ENCODE assay signal across 13 cellular contexts in genomic region chr16:57141822-57142631, GRCh38. TPM values are rescaled to one million over a fixed set of nuclear protein-coding genes. Genes with fewer than 3 reads are reported as not detected.
DNase-seq lines count a peak whose midpoint lies in the region; ATAC-seq and TF ChIP-seq lines count a peak whose summit lies in the region.
"Had no signal": no experiment of that assay in that cellular context is flagged by ENCODE, and none has a peak within 500 bp of the region (broad histone marks: within the 10 kb centered on the region; RNA-seq: fewer than 3 reads in every experiment).

No MANE protein-coding gene starts in this region.

- no peak for TF ChIP-seq EP300 in upper lobe of left lung (IDR thresholded peaks at IDR 0.05)

- H3K27me3 Mint-ChIP-seq in MCF 10A (ENCODE audit: insufficient read depth, unreplicated experiment) (no peaks in the 10 kb centered on the region), glutamatergic neuron (ENCODE audit: unreplicated experiment) (peaks cover 5% of the 10 kb centered on the region)
- no peaks in the 10 kb centered on the region for H3K27me3 Mint-ChIP-seq in T-helper 1 cell treated with Interleukin-12 subunit alpha and Interleukin-12 subunit beta and Interleukin-4 antibody, amounts not matched to agents 30 μg/mL and 1 μg/mL, for 36 hours (ENCODE audit: low read depth)
- H3K27me3 Mint-ChIP-seq in effector memory CD8-positive, alpha-beta T cell: no peaks in the 10 kb centered on the region

- peak; percentile 73 for ATAC-seq in effector memory CD8-positive, alpha-beta T cell (replicated peaks)
- no peak for ATAC-seq in upper lobe of left lung (ENCODE audit: low FRiP score in 2 of 2)
- no peak for ATAC-seq in Right ventricle myocardium superior (ENCODE audit: poor library complexity)
- ATAC-seq: esophagus mucosa, Right ventricle myocardium inferior had no signal

- no peaks in the 10 kb centered on the region for H4K20me1 ChIP-seq in mammary epithelial cell (ENCODE audit: insufficient read depth, low read length)

- H3K4me3 ChIP-seq in mammary epithelial cell (replicated peaks in 1 of 3; ENCODE audit: insufficient read depth in 1 of 3, low read depth in 2 of 3, low read length in 3 of 3): no peak overlapping the region
- no peak overlapping the region for H3K4me3 ChIP-seq in upper lobe of left lung
- H3K4me3 ChIP-seq in colonic mucosa: no peak overlapping the region
- H3K4me3 ChIP-seq: transverse colon had no signal

- POLR2A ChIA-PET in MCF 10A (lab: Yijun Ruan, JAX): no interaction called here

- TF ChIP-seq CTCF in MCF 10A (IDR thresholded peaks at IDR 0.05; ENCODE audit: unreplicated experiment) (no peak), mammary epithelial cell (conservative IDR thresholded peaks at IDR 0.05 in 1 of 2, IDR thresholded peaks at IDR 0.05 in 1 of 2; ENCODE audit: extremely low read depth in 1 of 2, insufficient read depth in 1 of 2, low read depth in 1 of 2, low read length in 2 of 2) (no peak), upper lobe of left lung (IDR thresholded peaks at IDR 0.05) (no peak), glutamatergic neuron (IDR thresholded peaks at IDR 0.05; ENCODE audit: partially characterized antibody, unreplicated experiment) (no peak), colonic mucosa (IDR thresholded peaks at IDR 0.05) (no peak)

- H3K4me1 Mint-ChIP-seq in MCF 10A (ENCODE audit: insufficient read depth, unreplicated experiment) (peaks cover 15% of the 10 kb centered on the region), glutamatergic neuron (ENCODE audit: low read depth, unreplicated experiment) (peaks cover 6% of the 10 kb centered on the region)
- H3K4me1 Mint-ChIP-seq in T-helper 1 cell treated with Interleukin-12 subunit alpha and Interleukin-12 subunit beta and Interleukin-4 antibody, amounts not matched to agents 30 μg/mL and 1 μg/mL, for 36 hours (ENCODE audit: low read depth): peaks cover 24% of the 10 kb centered on the region
- peaks cover 34 to 45% of the 10 kb centered on the region in 2 donors for H3K4me1 Mint-ChIP-seq in effector memory CD8-positive, alpha-beta T cell (ENCODE audit: low read depth in 2 of 2)

- in situ Hi-C loops in mammary epithelial cell (cut with MboI; ENCODE audit: low sequenced_read_pairs in 2 of 2): no loop called here

- intact Hi-C loops in MCF 10A (cut with micrococcal nuclease): no loop called here
- intact Hi-C loops in mammary epithelial cell (cut with micrococcal nuclease): no loop called here
- intact Hi-C loops in Right ventricle myocardium superior (cut with DNase I): no loop called here
- intact Hi-C loops in colonic mucosa (cut with DNase I): no loop called here

- H3K36me3 Mint-ChIP-seq in MCF 10A (ENCODE audit: insufficient read depth, unreplicated experiment) (no peaks in the 10 kb centered on the region), glutamatergic neuron (ENCODE audit: unreplicated experiment) (no peaks in the 10 kb centered on the region)
- H3K36me3 Mint-ChIP-seq in T-helper 1 cell treated with Interleukin-12 subunit alpha and Interleukin-12 subunit beta and Interleukin-4 antibody, amounts not matched to agents 30 μg/mL and 1 μg/mL, for 36 hours (ENCODE audit: low read depth): peaks cover 8% of the 10 kb centered on the region
- peaks cover 10% of the 10 kb centered on the region for H3K36me3 Mint-ChIP-seq in effector memory CD8-positive, alpha-beta T cell (ENCODE audit: insufficient read depth)

- no peaks in the 10 kb centered on the region for H3K9me3 ChIP-seq in mammary epithelial cell (replicated peaks; ENCODE audit: insufficient read depth, low read length)
- H3K9me3 ChIP-seq in upper lobe of left lung: no peaks in the 10 kb centered on the region
- no peaks in the 10 kb centered on the region for H3K9me3 ChIP-seq in colonic mucosa
- H3K9me3 ChIP-seq: transverse colon had no signal

- H3K4me1 ChIP-seq in mammary epithelial cell (ENCODE audit: insufficient read depth, low read length) (peaks cover 16% of the 10 kb centered on the region), upper lobe of left lung (peaks cover 72 to 76% (median 74%) of the 10 kb centered on the region in 4 donors), colonic mucosa (peaks cover 14% of the 10 kb centered on the region)

- H3K4me3 Mint-ChIP-seq in MCF 10A (ENCODE audit: unreplicated experiment) (no peak overlapping the region), glutamatergic neuron (ENCODE audit: unreplicated experiment) (no peak overlapping the region)
- peak overlapping the region; percentile 64 for H3K4me3 Mint-ChIP-seq in T-helper 1 cell treated with Interleukin-12 subunit alpha and Interleukin-12 subunit beta and Interleukin-4 antibody, amounts not matched to agents 30 μg/mL and 1 μg/mL, for 36 hours
- H3K4me3 Mint-ChIP-seq in effector memory CD8-positive, alpha-beta T cell: peak overlapping the region; percentile 25 to 52

- no peak overlapping the region for H3K4me2 ChIP-seq in mammary epithelial cell (ENCODE audit: insufficient read depth, low read depth, low read length)

- no peak for TF ChIP-seq POLR2A in upper lobe of left lung (IDR thresholded peaks at IDR 0.05)

- H3K79me2 ChIP-seq in mammary epithelial cell (ENCODE audit: insufficient read depth, low read length): no peaks in the 10 kb centered on the region

- no peaks in the 10 kb centered on the region for H3K36me3 ChIP-seq in mammary epithelial cell (ENCODE audit: insufficient read depth, low read length)
- peaks cover 0 to 8% (median 2%) of the 10 kb centered on the region in 4 donors for H3K36me3 ChIP-seq in upper lobe of left lung
- H3K36me3 ChIP-seq in colonic mucosa: no peaks in the 10 kb centered on the region
- H3K36me3 ChIP-seq: transverse colon had no signal

- dilution Hi-C loops in mammary epithelial cell (cut with HindIII; ENCODE audit: low sequenced_read_pairs): no loop called here

- H3K27ac Mint-ChIP-seq in MCF 10A (ENCODE audit: low read depth, unreplicated experiment) (no peak overlapping the region), glutamatergic neuron (ENCODE audit: unreplicated experiment) (no peak overlapping the region)
- peak overlapping the region; percentile 87 for H3K27ac Mint-ChIP-seq in T-helper 1 cell treated with Interleukin-12 subunit alpha and Interleukin-12 subunit beta and Interleukin-4 antibody, amounts not matched to agents 30 μg/mL and 1 μg/mL, for 36 hours
- peak overlapping the region; percentile 71 to 86 for H3K27ac Mint-ChIP-seq in effector memory CD8-positive, alpha-beta T cell

- CTCF ChIA-PET in MCF 10A (lab: Yijun Ruan, JAX): interaction anchor here (0.8 kb wide), 1 partner anchor 180 kb away, joined by 3 read pairs; no protein-coding TSS in a partner anchor
- CTCF ChIA-PET in mammary epithelial cell (lab: Charles Lee; ENCODE audit: low non-redundant PET): interaction anchor here (0.6 kb wide), 1 partner anchor 188 kb away, joined by 4 read pairs; no protein-coding TSS in a partner anchor

- H3K9me3 Mint-ChIP-seq in MCF 10A (ENCODE audit: unreplicated experiment) (no peaks in the 10 kb centered on the region), glutamatergic neuron (ENCODE audit: unreplicated experiment) (peaks cover 5% of the 10 kb centered on the region)
- H3K9me3 Mint-ChIP-seq in T-helper 1 cell treated with Interleukin-12 subunit alpha and Interleukin-12 subunit beta and Interleukin-4 antibody, amounts not matched to agents 30 μg/mL and 1 μg/mL, for 36 hours: no peaks in the 10 kb centered on the region
- no peaks in the 10 kb centered on the region for H3K9me3 Mint-ChIP-seq in effector memory CD8-positive, alpha-beta T cell

- H3K9ac ChIP-seq in mammary epithelial cell (ENCODE audit: insufficient read depth, low read length): no peak overlapping the region
- H3K9ac ChIP-seq in colonic mucosa (ENCODE audit: low read depth in 2 of 2, low read length in 2 of 2): no peak overlapping the region

- H3K27ac ChIP-seq in mammary epithelial cell (ENCODE audit: insufficient read depth, low read depth, low read length) (no peak overlapping the region), upper lobe of left lung (peak overlapping the region; percentile 14 to 75 (median 63)), colonic mucosa (no peak overlapping the region)

- WGBS in mammary epithelial cell (ENCODE audit: low coverage, missing lambda C conversion rate): 61% methylated on average over 16 of the region's 16 CpGs
- 64 to 74% methylated on average over 16 of the region's 16 CpGs for WGBS in upper lobe of left lung, 2 donors

- H3K27me3 ChIP-seq in mammary epithelial cell (ENCODE audit: insufficient read depth, low read length) (no peaks in the 10 kb centered on the region), upper lobe of left lung (no peaks in the 10 kb centered on the region), colonic mucosa (no peaks in the 10 kb centered on the region)
- H3K27me3 ChIP-seq: transverse colon had no signal

- BruUV-seq in MCF 10A (replicated peaks; lab: Mats Ljungman, UMichigan): no TSS peak
- BruUV-seq in mammary epithelial cell (replicated peaks; lab: Mats Ljungman, UMichigan): no TSS peak

- no peak overlapping the region for H2AFZ ChIP-seq in mammary epithelial cell (ENCODE audit: low read depth, low read length)

- DNase-seq in MCF 10A (ENCODE audit: unreplicated experiment): peak; percentile 51
- DNase-seq in mammary epithelial cell: no peak
- no peak for DNase-seq in effector memory CD8-positive, alpha-beta T cell
- DNase-seq in upper lobe of left lung: no peak
- DNase-seq in glutamatergic neuron: no peak
- no peak for DNase-seq in Right ventricle myocardium superior
- no peak for DNase-seq in colonic mucosa
- DNase-seq: activated effector memory CD4-positive, alpha-beta T cell treated with Interleukin-2 at 50 U/mL for 16 hours; NCI-H1048; transverse colon had no signal

RNA-seq across cellular contexts. Expression of gene PSME3IP1, which starts 43.8 kb away (rescaled TPM):
- total RNA-seq in MCF 10A (2022) (100 and 107 TPM in 2 replicates), mammary epithelial cell (10 to 100 TPM; 43.2 to 90.0 TPM), upper lobe of left lung (100 to 1,000 TPM in 1 of 6 donors, 10 to 100 TPM in 5; 49.9 to 113 (median 75.2) TPM), glutamatergic neuron (ENCODE audit: unreplicated experiment) (124 TPM), Right ventricle myocardium superior (54.8 TPM), colonic mucosa (100 to 1,000 TPM in 1 of 2 donors, 10 to 100 TPM in 1; 80.9 to 108 TPM)
- 64.8 TPM for polyA plus RNA-seq in mammary epithelial cell
- polyA minus RNA-seq in mammary epithelial cell: 50.1 TPM

RNA-seq across cellular contexts. Expression of gene RSPRY1, which starts 44.1 kb away (rescaled TPM):
- total RNA-seq in MCF 10A (2022): 55.9 and 62.0 TPM in 2 replicates
- 10 to 100 TPM; 46.9 to 47.2 TPM for total RNA-seq in mammary epithelial cell
- polyA plus RNA-seq in mammary epithelial cell: 23.4 TPM
- 29.1 TPM for polyA minus RNA-seq in mammary epithelial cell
- 100 to 1,000 TPM in 1 of 6 donors, 10 to 100 TPM in 5; 26.9 to 102 (median 30.3) TPM for total RNA-seq in upper lobe of left lung
- total RNA-seq in glutamatergic neuron (ENCODE audit: unreplicated experiment): 70.0 TPM
- total RNA-seq in Right ventricle myocardium superior: 13.4 TPM
- total RNA-seq in colonic mucosa: 10 to 100 TPM; 33.7 to 51.0 TPM

RNA-seq across cellular contexts. Expression of gene CPNE2, which starts 49.6 kb away (rescaled TPM):
- 6.7 and 9.6 TPM in 2 replicates for total RNA-seq in MCF 10A (2022)
- 10 to 100 TPM in 1 of 2 donors, 1 to 10 TPM in 1; 7.3 to 24.0 TPM for total RNA-seq in mammary epithelial cell
- 44.5 TPM for polyA plus RNA-seq in mammary epithelial cell
- polyA minus RNA-seq in mammary epithelial cell: 35.7 TPM
- 10 to 100 TPM; 39.4 to 58.7 (median 53.1) TPM for total RNA-seq in upper lobe of left lung
- 3.4 TPM for total RNA-seq in glutamatergic neuron (ENCODE audit: unreplicated experiment)
- 13.3 TPM for total RNA-seq in Right ventricle myocardium superior
- total RNA-seq in colonic mucosa: 10 to 100 TPM; 38.6 to 53.3 TPM

Comparison
In these comparisons a context has a peak if more than half of its experiments do, and no peak if none do; other contexts are left out.
1. H3K27ac Mint-ChIP-seq: peak in T-helper 1 cell treated with Interleukin-12 subunit alpha and Interleukin-12 subunit beta and Interleukin-4 antibody, amounts not matched to agents 30 μg/mL and 1 μg/mL, for 36 hours (single experiment) and effector memory CD8-positive, alpha-beta T cell (2 of 2); none in MCF 10A (single experiment) and glutamatergic neuron (single experiment).
2. H3K4me3 Mint-ChIP-seq: peak in T-helper 1 cell treated with Interleukin-12 subunit alpha and Interleukin-12 subunit beta and Interleukin-4 antibody, amounts not matched to agents 30 μg/mL and 1 μg/mL, for 36 hours (single experiment) and effector memory CD8-positive, alpha-beta T cell (2 of 2); none in MCF 10A (single experiment) and glutamatergic neuron (single experiment).
3. H3K27ac ChIP-seq: peak in upper lobe of left lung (4 of 4); none in mammary epithelial cell (single experiment) and colonic mucosa (single experiment).